ENCODE assay signal across 23 cellular contexts in the genomic region with DNA sequence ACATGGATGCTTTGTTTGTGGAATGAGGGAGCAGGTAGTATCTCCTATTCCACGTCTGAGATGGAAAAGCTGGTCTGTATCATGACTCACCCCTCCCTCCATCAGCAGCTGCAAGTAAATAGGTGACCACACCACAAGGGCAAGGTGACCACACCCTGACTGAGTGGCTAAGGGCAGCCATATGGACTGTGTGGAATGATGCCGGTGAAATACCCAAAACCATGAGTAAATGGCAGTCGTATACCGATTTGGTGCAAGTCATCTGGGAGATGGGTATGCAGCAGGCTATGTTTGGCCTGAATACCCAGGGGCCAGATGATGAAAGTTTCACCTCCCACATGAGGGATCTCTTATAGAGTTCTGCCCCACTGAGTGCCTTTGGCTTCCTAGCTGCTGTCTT. TPM values are rescaled to one million over a fixed set of nuclear protein-coding genes. Genes with fewer than 3 reads are reported as not detected.
DNase-seq lines count a peak whose midpoint lies in the region; ATAC-seq and TF ChIP-seq lines count a peak whose summit lies in the region.
"Had no signal": no experiment of that assay in that cellular context is flagged by ENCODE, and none has a peak within 500 bp of the region (broad histone marks: within the 10 kb centered on the region; RNA-seq: fewer than 3 reads in every experiment).

No MANE protein-coding gene starts in this region.

- TF ChIP-seq CTCF in PC-3 (conservative IDR thresholded peaks at IDR 0.05; ENCODE audit: low read depth, low read length) = no peak
- TF ChIP-seq CTCF in fibroblast of mammary gland (conservative IDR thresholded peaks at IDR 0.05; ENCODE audit: control insufficient read depth, insufficient read depth, low read depth, low read length) = no peak

- H3K36me3 Mint-ChIP-seq in CD8-positive, alpha-beta memory T cell = no peaks in the 10 kb centered on the region
- H3K36me3 Mint-ChIP-seq: IgD-negative memory B cell, T-cell had no signal

- H4K20me1 ChIP-seq in PC-3 (ENCODE audit: low read length) = no peaks in the 10 kb centered on the region

- no TSS peak for BruUV-seq in PC-3 (replicated peaks; lab: Mats Ljungman, UMichigan)

- H3K9ac ChIP-seq in PC-3 (ENCODE audit: low read length) = no peak overlapping the region
- H3K9ac ChIP-seq: SK-N-SH had no signal

- H2AFZ ChIP-seq in PC-3 (ENCODE audit: low read length) = no peak overlapping the region

- no peaks in the 10 kb centered on the region for H3K27me3 ChIP-seq in PC-3 (ENCODE audit: low read length)
- H3K27me3 ChIP-seq in CD8-positive, alpha-beta memory T cell (ENCODE audit: insufficient read depth, low read length, poor library complexity, severe bottlenecking) = no peaks in the 10 kb centered on the region
- H3K27me3 ChIP-seq: MG63 had no signal

- H3K4me3 ChIP-seq in PC-3 (ENCODE audit: low read length) (no peak overlapping the region), fibroblast of mammary gland (ENCODE audit: control insufficient read depth, low read depth, low read length) (no peak overlapping the region)
- no peak overlapping the region for H3K4me3 ChIP-seq in CD8-positive, alpha-beta memory T cell (ENCODE audit: low read length)
- H3K4me3 ChIP-seq: MG63 had no signal

- intact Hi-C loops in PC-3 (cut with micrococcal nuclease) = no loop called here

- no peak overlapping the region for H3K27ac Mint-ChIP-seq in CD8-positive, alpha-beta memory T cell
- H3K27ac Mint-ChIP-seq: IgD-negative memory B cell, T-cell had no signal

- no peaks in the 10 kb centered on the region for H3K36me3 ChIP-seq in PC-3 (ENCODE audit: low read depth, low read length)
- no peaks in the 10 kb centered on the region for H3K36me3 ChIP-seq in CD8-positive, alpha-beta memory T cell (ENCODE audit: insufficient read depth, low read length)
- H3K36me3 ChIP-seq: MG63 had no signal

- no peak overlapping the region for H3K27ac ChIP-seq in PC-3 (ENCODE audit: low read length)
- no peak overlapping the region for H3K27ac ChIP-seq in CD8-positive, alpha-beta memory T cell (ENCODE audit: low read depth, low read length)
- H3K27ac ChIP-seq: HL-60 had no signal

- H3K4me1 ChIP-seq in PC-3 (ENCODE audit: insufficient read depth, low read length) = peaks cover 32% of the 10 kb centered on the region
- H3K4me1 ChIP-seq in CD8-positive, alpha-beta memory T cell (ENCODE audit: insufficient read depth, low read length) = no peaks in the 10 kb centered on the region

- no peaks in the 10 kb centered on the region for H3K9me3 ChIP-seq in PC-3 (ENCODE audit: low read length)
- H3K9me3 ChIP-seq in CD8-positive, alpha-beta memory T cell (ENCODE audit: low read length) = no peaks in the 10 kb centered on the region
- H3K9me3 ChIP-seq: MG63, SK-N-SH had no signal

- POLR2A ChIA-PET in PC-3 (lab: Charles Lee; ENCODE audit: unreplicated experiment) = interaction anchor here (0.5 kb wide), 1 partner anchor 412 kb away, joined by 3 read pairs; no protein-coding TSS in a partner anchor
- POLR2A ChIA-PET in CD8-positive, alpha-beta memory T cell (lab: Charles Lee) = no interaction called here

- no peak overlapping the region for H3K4me2 ChIP-seq in PC-3 (ENCODE audit: low read length)
- H3K4me2 ChIP-seq: SK-N-SH had no signal

- CTCF ChIA-PET in PC-3 (lab: Charles Lee) = no interaction called here
- CTCF ChIA-PET in CD8-positive, alpha-beta memory T cell (lab: Charles Lee) = no interaction called here

- no peaks in the 10 kb centered on the region for H3F3A ChIP-seq in PC-3 (ENCODE audit: low read length, unreplicated experiment)

- H3K4me3 Mint-ChIP-seq in CD8-positive, alpha-beta memory T cell = no peak overlapping the region
- H3K4me3 Mint-ChIP-seq: IgD-negative memory B cell, T-cell had no signal

- no peak for ATAC-seq in PC-3
- ATAC-seq in HG03095 (IDR thresholded peaks at IDR 0.05; ENCODE audit: unreplicated experiment) = no peak
- no peak for ATAC-seq in GM21717 (IDR thresholded peaks at IDR 0.05; ENCODE audit: unreplicated experiment)
- ATAC-seq: T-cell had no signal

- H3K4me1 Mint-ChIP-seq in CD8-positive, alpha-beta memory T cell = no peaks in the 10 kb centered on the region

- peaks cover 0 to 6% of the 10 kb centered on the region in 2 donors for H3K27me3 Mint-ChIP-seq in CD8-positive, alpha-beta memory T cell
- H3K27me3 Mint-ChIP-seq: IgD-negative memory B cell, T-cell had no signal

- H3K79me2 ChIP-seq in PC-3 (ENCODE audit: low read length) = no peaks in the 10 kb centered on the region

- DNase-seq in ELR (ENCODE audit: low read depth) (peak; percentile 11), PC-3 (peak; percentile 65), fibroblast of mammary gland (ENCODE audit: low read depth) (peak; percentile 44), renal cortical epithelial cell (ENCODE audit: low read depth) (peak; percentile 41)
- DNase-seq in CD8-positive, alpha-beta memory T cell = no peak
- DNase-seq: C1 segment of cervical spinal cord, DND-41, GDM1, GOT3, Karpas-422, MG63, NCI-H1048, NCI-H1436 treated with DMSO at 0.1 percent for 48 hours, NCI-H2029, NCI-H2171, NCI-H69, SHP77, SK-N-SH, T-cell had no signal

- no peaks in the 10 kb centered on the region for H3K9me2 ChIP-seq in PC-3 (replicated peaks; ENCODE audit: low read length)
- H3K9me2 ChIP-seq: SK-N-SH had no signal

- H3K9me3 Mint-ChIP-seq in CD8-positive, alpha-beta memory T cell = no peaks in the 10 kb centered on the region
- H3K9me3 Mint-ChIP-seq: IgD-negative memory B cell, T-cell had no signal

RNA-seq across cellular contexts. Expression of a gene that starts 15.8 kb away (rescaled TPM):
- not detected in 2 replicates for total RNA-seq in PC-3 (2014; rRNA removed)
- 0.10 TPM in 1 of 2 replicates, not detected in the other for total RNA-seq in renal cortical epithelial cell
- not detected for total RNA-seq in CD8-positive, alpha-beta memory T cell
- not detected for polyA plus RNA-seq in CD8-positive, alpha-beta memory T cell
- total RNA-seq: T-cell had no signal
- polyA plus RNA-seq: IgD-negative memory B cell, SK-N-SH had no signal

Comparison
In these comparisons a context has a peak if more than half of its experiments do, and no peak if none do; other contexts are left out.
1. DNase-seq: peak in ELR (single experiment), PC-3 (single experiment), fibroblast of mammary gland (single experiment) and renal cortical epithelial cell (single experiment); none in CD8-positive, alpha-beta memory T cell (0 of 5).